Comparison of ENCODE assay signal across 25 cellular contexts in genomic region chr1:184350573-184350972, GRCh38.
"Had no signal": no experiment of that assay in that cellular context is flagged by ENCODE, and none has a peak within 500 bp of the region (broad histone marks: within the 10 kb centered on the region; RNA-seq: fewer than 3 reads in every experiment).

No MANE protein-coding gene starts in this region.

- H3K9me3 Mint-ChIP-seq: activated CD4-positive, alpha-beta memory T cell treated with anti-CD3 and anti-CD28 coated beads for 36 hours; activated CD4-positive, alpha-beta T cell treated with anti-CD3 and anti-CD28 coated beads, Interleukin-2, amount 10 ng/mL, durations not matched to agents 7 days and 5 days; activated naive CD4-positive, alpha-beta T cell treated with anti-CD3 and anti-CD28 coated beads, Interleukin-2, amount 50 U/mL, for 72 hours; activated naive CD8-positive, alpha-beta T cell treated with anti-CD3 and anti-CD28 coated beads, Interleukin-2, amount 50 U/mL, for 24 hours; activated T-cell treated with anti-CD3 and anti-CD28 coated beads, Interleukin-2, amount 50 U/mL, for 4 hours; T-helper 1 cell treated with Interleukin-12 subunit alpha and Interleukin-12 subunit beta and Interleukin-4 antibody, amounts not matched to agents 30 μg/mL and 1 μg/mL, for 36 hours had no signal

- H3K4me1 ChIP-seq: ascending aorta, body of pancreas, SJSA1 had no signal

- H3K27me3 ChIP-seq: ascending aorta, body of pancreas, MG63 had no signal

- H3K36me3 ChIP-seq: ascending aorta, MG63, SJSA1 had no signal

- ATAC-seq: activated naive CD4-positive, alpha-beta T cell treated with anti-CD3 and anti-CD28 coated beads, Interleukin-2, amount 50 U/mL, for 72 hours; activated naive CD8-positive, alpha-beta T cell treated with anti-CD3 and anti-CD28 coated beads, Interleukin-2, amount 50 U/mL, for 24 hours; activated T-cell treated with anti-CD3 and anti-CD28 coated beads, Interleukin-2, amount 50 U/mL, for 4 hours; body of pancreas; PC-3 had no signal

- H3K27ac ChIP-seq: ascending aorta, body of pancreas, SJSA1 had no signal

- H3K36me3 Mint-ChIP-seq: activated CD4-positive, alpha-beta memory T cell treated with anti-CD3 and anti-CD28 coated beads for 36 hours; activated naive CD4-positive, alpha-beta T cell treated with anti-CD3 and anti-CD28 coated beads, Interleukin-2, amount 50 U/mL, for 72 hours had no signal

- H3K9me3 ChIP-seq: ascending aorta, body of pancreas, MG63, SJSA1 had no signal

- H3K4me1 Mint-ChIP-seq: activated CD4-positive, alpha-beta T cell treated with anti-CD3 and anti-CD28 coated beads, Interleukin-2, amount 10 ng/mL, durations not matched to agents 7 days and 5 days; activated naive CD8-positive, alpha-beta T cell treated with anti-CD3 and anti-CD28 coated beads, Interleukin-2, amount 50 U/mL, for 24 hours had no signal

- H3K4me3 ChIP-seq: ascending aorta, body of pancreas, MG63, SJSA1 had no signal

- DNase-seq: activated CD4-positive, alpha-beta memory T cell treated with anti-CD3 and anti-CD28 coated beads for 36 hours; activated CD4-positive, alpha-beta T cell treated with anti-CD3 and anti-CD28 coated beads, Interleukin-2, amount 10 ng/mL, durations not matched to agents 7 days and 5 days; activated CD4-positive, CD25-positive, alpha-beta regulatory T cell; activated CD8-positive, alpha-beta memory T cell treated with anti-CD3 and anti-CD28 coated beads for 24 hours; activated effector memory CD4-positive, alpha-beta T cell treated with anti-CD3 and anti-CD28 coated beads, Interleukin-2, amount 50 U/mL, for 16 hours; activated naive CD4-positive, alpha-beta T cell treated with Interleukin-2 at 50 U/mL for 16 hours; activated naive CD8-positive, alpha-beta T cell treated with anti-CD3 and anti-CD28 coated beads, Interleukin-2, amount 50 U/mL, for 24 hours; activated T-cell treated with anti-CD3 and anti-CD28 coated beads, Interleukin-2, amount 50 U/mL, for 4 hours; amniotic stem cell; body of pancreas; central memory CD4-positive, alpha-beta T cell; MG63; NCI-H1105 treated with DMSO at 0.1 percent for 48 hours; NCI-H1436 treated with DMSO at 0.1 percent for 48 hours; NCI-H187 treated with DMSO at 0.1 percent for 48 hours; NCI-H2081 treated with DMSO at 0.1 percent for 48 hours; NCI-H446 treated with DMSO at 0.1 percent for 48 hours; NCI-H524 treated with DMSO at 0.1 percent for 48 hours; NCI-H774; PC-3; SHP77 had no signal

- H3K4me3 Mint-ChIP-seq: activated CD4-positive, alpha-beta memory T cell treated with anti-CD3 and anti-CD28 coated beads for 36 hours; activated CD4-positive, alpha-beta T cell treated with anti-CD3 and anti-CD28 coated beads, Interleukin-2, amount 10 ng/mL, durations not matched to agents 7 days and 5 days; activated naive CD8-positive, alpha-beta T cell treated with anti-CD3 and anti-CD28 coated beads, Interleukin-2, amount 50 U/mL, for 24 hours; activated T-cell treated with anti-CD3 and anti-CD28 coated beads, Interleukin-2, amount 50 U/mL, for 4 hours; T-helper 1 cell treated with Interleukin-12 subunit alpha and Interleukin-12 subunit beta and Interleukin-4 antibody, amounts not matched to agents 30 μg/mL and 1 μg/mL, for 36 hours had no signal

- H3K27ac Mint-ChIP-seq: activated CD4-positive, alpha-beta memory T cell treated with anti-CD3 and anti-CD28 coated beads for 36 hours; activated CD4-positive, alpha-beta T cell treated with anti-CD3 and anti-CD28 coated beads, Interleukin-2, amount 10 ng/mL, durations not matched to agents 7 days and 5 days; activated naive CD4-positive, alpha-beta T cell treated with anti-CD3 and anti-CD28 coated beads, Interleukin-2, amount 50 U/mL, for 72 hours; activated naive CD8-positive, alpha-beta T cell treated with anti-CD3 and anti-CD28 coated beads, Interleukin-2, amount 50 U/mL, for 24 hours; T-helper 1 cell treated with Interleukin-12 subunit alpha and Interleukin-12 subunit beta and Interleukin-4 antibody, amounts not matched to agents 30 μg/mL and 1 μg/mL, for 36 hours had no signal
